In the genomic region with DNA sequence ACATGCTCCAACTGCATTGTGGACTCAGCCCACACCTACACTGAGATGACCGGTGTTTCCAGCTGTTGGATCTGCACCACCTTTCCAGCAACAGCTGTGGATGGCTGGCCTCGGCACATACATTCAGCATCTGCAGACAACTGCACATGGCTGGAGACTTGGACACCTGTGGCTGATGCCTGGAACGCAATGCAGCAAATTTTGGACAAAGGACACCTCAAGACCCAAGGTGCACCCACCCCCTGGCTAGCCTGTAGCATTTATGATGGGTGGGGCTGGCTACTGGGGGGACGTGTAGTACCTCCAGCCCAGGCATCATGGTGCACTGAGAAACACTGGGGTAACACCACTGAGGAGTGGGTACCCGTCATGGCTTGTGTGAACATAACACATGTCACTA, we compare ENCODE assay signal across 27 cellular contexts. TPM values are rescaled to one million over a fixed set of nuclear protein-coding genes. Genes with fewer than 3 reads are reported as not detected.
"Had no signal": no experiment of that assay in that cellular context is flagged by ENCODE, and none has a peak within 500 bp of the region (broad histone marks: within the 10 kb centered on the region; RNA-seq: fewer than 3 reads in every experiment).

No MANE protein-coding gene starts in this region.

- H3K9me3 Mint-ChIP-seq: natural killer cell treated with Interleukin-12 subunit alpha and Interleukin-12 subunit beta and Interleukin-15 and Interleukin-18, amount 100 ng/mL, for 72 hours; type B pancreatic cell had no signal

- H3K27ac ChIP-seq: left ventricle myocardium inferior, pancreas, prostate gland, skin epidermis, spleen, tibial nerve, uterus had no signal

- H3K27me3 ChIP-seq: pancreas, spleen, tibial nerve, uterus had no signal

- DNase-seq: hypothalamus; immature natural killer cell; left ventricle myocardium inferior; mesendoderm; mucosa of descending colon; naive thymus-derived CD4-positive, alpha-beta T cell; nucleus accumbens; pancreas; posterior cingulate gyrus; retina; right cardiac atrium; spleen; stimulated activated CD4-positive, alpha-beta T cell treated with anti-CD3 and anti-CD28 coated beads, Interleukin-4, amount 100 ng/mL, for 24 hours; stimulated activated naive CD4-positive, alpha-beta T cell treated with Interleukin-2 at 50 U/mL for 16 hours; stimulated activated naive CD8-positive, alpha-beta T cell treated with anti-CD3 and anti-CD28 coated beads, Interleukin-15, amount 100 ng/mL, for 72 hours; substantia nigra; uterus had no signal

- H3K4me1 ChIP-seq: pancreas, prostate gland, tibial nerve, uterus had no signal

- H3K36me3 ChIP-seq: left ventricle myocardium inferior, pancreas, prostate gland, spleen, tibial nerve, uterus had no signal

- H3K9me3 ChIP-seq: left ventricle myocardium inferior, pancreas, prostate gland, tibial nerve, uterus had no signal

- H3K4me3 Mint-ChIP-seq: immature natural killer cell; mesothelial cell of epicardium; naive thymus-derived CD4-positive, alpha-beta T cell; natural killer cell treated with Interleukin-12 subunit alpha and Interleukin-12 subunit beta and Interleukin-15 and Interleukin-18, amount 100 ng/mL, for 72 hours; stimulated activated memory B cell treated with anti-CD40 and anti-IgM and Interleukin-4, amounts not matched to agents 10 μg/mL and 1 μg/mL and 100 μg/mL, for 72 hours; stimulated activated naive CD8-positive, alpha-beta T cell treated with anti-CD3 and anti-CD28 coated beads, Interleukin-15, amount 100 ng/mL, for 72 hours; type B pancreatic cell had no signal

- H3K4me1 Mint-ChIP-seq: immature natural killer cell; mesothelial cell of epicardium; stimulated activated memory B cell treated with anti-CD40 and anti-IgM and Interleukin-4, amounts not matched to agents 10 μg/mL and 1 μg/mL and 100 μg/mL, for 72 hours; stimulated activated naive CD8-positive, alpha-beta T cell treated with anti-CD3 and anti-CD28 coated beads, Interleukin-15, amount 100 ng/mL, for 72 hours had no signal

- FAIRE-seq: islet of Langerhans, pancreas had no signal

- ATAC-seq: mucosa of descending colon; naive thymus-derived CD4-positive, alpha-beta T cell; pancreas; right cardiac atrium; sciatic nerve; stimulated activated memory B cell treated with anti-CD40 and anti-IgM and Interleukin-4, amounts not matched to agents 10 μg/mL and 1 μg/mL and 100 μg/mL, for 72 hours; stimulated activated naive CD8-positive, alpha-beta T cell treated with anti-CD3 and anti-CD28 coated beads, Interleukin-15, amount 100 ng/mL, for 72 hours had no signal

- H3K4me3 ChIP-seq: left ventricle myocardium inferior, lung, mucosa of descending colon, pancreas, prostate gland, skin epidermis, spleen, tibial nerve, uterus had no signal

- H3K27ac Mint-ChIP-seq: immature natural killer cell; mesothelial cell of epicardium; naive thymus-derived CD4-positive, alpha-beta T cell; natural killer cell treated with Interleukin-12 subunit alpha and Interleukin-12 subunit beta and Interleukin-15 and Interleukin-18, amount 100 ng/mL, for 72 hours; stimulated activated memory B cell treated with anti-CD40 and anti-IgM and Interleukin-4, amounts not matched to agents 10 μg/mL and 1 μg/mL and 100 μg/mL, for 72 hours; stimulated activated naive CD8-positive, alpha-beta T cell treated with anti-CD3 and anti-CD28 coated beads, Interleukin-15, amount 100 ng/mL, for 72 hours; type B pancreatic cell had no signal

- H3K36me3 Mint-ChIP-seq: immature natural killer cell; mesothelial cell of epicardium; natural killer cell treated with Interleukin-12 subunit alpha and Interleukin-12 subunit beta and Interleukin-15 and Interleukin-18, amount 100 ng/mL, for 72 hours; stimulated activated memory B cell treated with anti-CD40 and anti-IgM and Interleukin-4, amounts not matched to agents 10 μg/mL and 1 μg/mL and 100 μg/mL, for 72 hours; type B pancreatic cell had no signal

RNA-seq across cellular contexts. Expression of a gene that starts 57.3 kb away (rescaled TPM):
- total RNA-seq: natural killer cell treated with Interleukin-12 subunit alpha and Interleukin-12 subunit beta and Interleukin-15 and Interleukin-18, amount 100 ng/mL, for 72 hours had no signal
- polyA plus RNA-seq: naive thymus-derived CD4-positive, alpha-beta T cell had no signal
